Comparison of ENCODE assay signal across 15 cellular contexts in the genomic region with DNA sequence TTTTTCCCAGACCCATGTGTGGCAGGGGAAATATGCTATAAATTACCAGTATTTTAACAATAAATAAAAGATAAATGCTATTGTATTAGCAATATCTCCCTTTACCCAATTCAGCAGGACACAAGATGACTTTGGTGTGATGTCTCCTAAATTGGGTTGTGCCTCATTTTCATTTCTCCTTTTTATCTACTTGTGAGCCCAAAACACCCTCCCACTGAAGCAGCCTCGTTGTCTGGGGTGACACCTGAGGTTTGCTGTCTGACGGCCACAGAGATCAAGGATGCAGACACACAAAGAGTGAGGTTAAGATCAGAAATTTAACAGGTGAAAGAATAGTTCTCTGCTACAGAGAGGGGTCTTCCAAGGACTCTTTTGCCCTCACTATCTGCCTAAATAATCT.
A peak's percentile ranks its signal among the peaks of the same experiment; 100 is the strongest.
DNase-seq lines count a peak whose midpoint lies in the region; ATAC-seq and TF ChIP-seq lines count a peak whose summit lies in the region.
"Had no signal": no experiment of that assay in that cellular context is flagged by ENCODE, and none has a peak within 500 bp of the region (broad histone marks: within the 10 kb centered on the region; RNA-seq: fewer than 3 reads in every experiment).

No MANE protein-coding gene starts in this region.

- H3K36me3 ChIP-seq in OCI-LY3 (replicated peaks; ENCODE audit: low read depth, low read length), result peaks cover 7% of the 10 kb centered on the region
- peaks cover 3 to 10% (median 7%) of the 10 kb centered on the region in 3 donors for H3K36me3 ChIP-seq in tibial artery

- no peak overlapping the region for H3K4me3 ChIP-seq in OCI-LY3 (ENCODE audit: low read length)
- H3K4me3 ChIP-seq in tibial artery, result no peak overlapping the region
- H3K4me3 ChIP-seq: hepatocyte had no signal

- H3K9me3 ChIP-seq in OCI-LY3 (ENCODE audit: insufficient read depth, low read length) (no peaks in the 10 kb centered on the region), tibial artery (no peaks in the 10 kb centered on the region)

- H3K4me1 ChIP-seq in OCI-LY3 (ENCODE audit: low read length), result peaks cover 36% of the 10 kb centered on the region
- H3K4me1 ChIP-seq in tibial artery, result peaks cover 0 to 48% (median 11%) of the 10 kb centered on the region in 4 donors

- H3K9ac ChIP-seq in OCI-LY3 (ENCODE audit: low read length), result no peak overlapping the region
- H3K9ac ChIP-seq: KMS-11 had no signal

- H3K79me2 ChIP-seq in OCI-LY3 (ENCODE audit: low read length), result no peaks in the 10 kb centered on the region
- H3K79me2 ChIP-seq: hepatocyte had no signal

- H3K4me2 ChIP-seq in OCI-LY3 (ENCODE audit: low read length), result peak overlapping the region; percentile 23; the same call in 1 of the 2 replicates
- H3K4me2 ChIP-seq: hepatocyte, KMS-11 had no signal

- H4K20me1 ChIP-seq in OCI-LY3 (ENCODE audit: insufficient read depth, low read length), result no peaks in the 10 kb centered on the region

- TF ChIP-seq CTCF in OCI-LY3 (IDR thresholded peaks at IDR 0.05; ENCODE audit: low read depth, low read length) (no peak), tibial artery (IDR thresholded peaks at IDR 0.05) (no peak)

- intact Hi-C loops in tibial artery (cut with DNase I; ENCODE audit: low total_unique reads), result no loop called here

- no peak for DNase-seq in tibial artery
- DNase-seq in stimulated activated naive CD8-positive, alpha-beta T cell treated with anti-CD3 and anti-CD28 coated beads, Interleukin-15, Interleukin-2, amounts not matched to agents 100 U/mL and 50 U/mL, for 24 hours, result no peak
- DNase-seq: activated CD8-positive, alpha-beta T cell treated with anti-CD3 and anti-CD28 coated beads, Interleukin-2, amount 10 ng/mL, durations not matched to agents 7 days and 5 days; activated effector memory CD4-positive, alpha-beta T cell treated with Interleukin-2 at 50 U/mL for 16 hours; left cardiac atrium; NCI-H1694 had no signal

- H2AFZ ChIP-seq in OCI-LY3 (ENCODE audit: low read depth, low read length), result no peak overlapping the region
- H2AFZ ChIP-seq: hepatocyte had no signal

- H3K27ac ChIP-seq in OCI-LY3 (ENCODE audit: low read length) (no peak overlapping the region), tibial artery (peak overlapping the region; percentile 79 to 84)
- H3K27ac ChIP-seq: C4-2B, hepatocyte, KMS-11 had no signal

- H3K27me3 ChIP-seq in OCI-LY3 (ENCODE audit: low read depth, low read length) (no peaks in the 10 kb centered on the region), tibial artery (no peaks in the 10 kb centered on the region)
- H3K27me3 ChIP-seq: hepatocyte had no signal

- ATAC-seq in GM18867 (IDR thresholded peaks at IDR 0.05; ENCODE audit: unreplicated experiment), result peak; percentile 68
- ATAC-seq in HG02610 (IDR thresholded peaks at IDR 0.05; ENCODE audit: unreplicated experiment), result peak; percentile 57
- ATAC-seq in GM21786 (IDR thresholded peaks at IDR 0.05; ENCODE audit: unreplicated experiment), result no peak
- no peak for ATAC-seq in GM18520 (IDR thresholded peaks at IDR 0.05; ENCODE audit: unreplicated experiment)
- no peak for ATAC-seq in stimulated activated naive CD8-positive, alpha-beta T cell treated with anti-CD3 and anti-CD28 coated beads, Interleukin-15, Interleukin-2, amounts not matched to agents 100 U/mL and 50 U/mL, for 24 hours
- ATAC-seq: activated CD8-positive, alpha-beta T cell treated with anti-CD3 and anti-CD28 coated beads, Interleukin-2, amount 10 ng/mL, durations not matched to agents 7 days and 5 days; left cardiac atrium; SK-N-SH treated with all-trans-retinoic acid at 6 μM for 48 hours had no signal

Comparison
In these comparisons a context has a peak if more than half of its experiments do, and no peak if none do; other contexts are left out.
1. ATAC-seq: peak in GM18867 (single experiment) and HG02610 (single experiment); none in GM21786 (single experiment), GM18520 (single experiment) and stimulated activated naive CD8-positive, alpha-beta T cell treated with anti-CD3 and anti-CD28 coated beads, Interleukin-15, Interleukin-2, amounts not matched to agents 100 U/mL and 50 U/mL, for 24 hours (single experiment).